Comparison of ENCODE assay signal across 8 cellular contexts in the genomic region with DNA sequence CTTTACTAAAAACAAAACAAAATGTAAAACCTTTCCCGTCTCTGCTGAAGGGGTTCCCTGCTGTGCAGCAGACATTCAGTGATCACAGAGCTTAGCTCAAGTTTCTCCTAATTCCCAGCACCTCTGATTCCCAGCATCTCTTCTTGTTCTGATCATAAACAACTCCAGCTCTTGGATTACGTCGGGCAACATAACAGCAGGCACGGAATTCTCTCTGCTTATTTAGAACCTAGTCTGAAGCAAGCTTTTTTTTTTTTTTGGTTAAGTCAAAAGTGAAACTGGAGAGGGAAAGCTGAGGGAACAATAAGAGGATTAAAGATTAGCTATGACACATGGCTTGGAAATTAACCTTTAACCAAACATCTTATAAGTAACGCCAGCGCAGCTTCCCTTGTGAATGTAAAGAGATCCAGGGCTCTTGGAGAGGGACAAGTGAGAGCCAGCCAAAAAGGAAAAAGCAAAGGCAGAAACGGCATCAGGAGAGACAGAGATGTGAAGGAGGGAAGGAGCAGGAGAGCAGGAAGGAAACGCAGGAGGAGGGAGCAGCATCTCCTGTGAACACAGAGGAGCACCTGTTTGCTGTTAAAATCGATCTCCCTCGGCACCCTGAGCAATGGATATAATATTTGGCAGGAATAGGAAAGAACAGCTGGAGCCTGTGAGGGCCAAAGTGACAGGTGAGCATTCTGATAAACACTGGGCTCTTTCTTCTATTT. TPM values are rescaled to one million over a fixed set of nuclear protein-coding genes. Genes with fewer than 3 reads are reported as not detected.
DNase-seq lines count a peak whose midpoint lies in the region; FAIRE-seq and TF ChIP-seq lines count a peak whose summit lies in the region.

A gene with protein sequence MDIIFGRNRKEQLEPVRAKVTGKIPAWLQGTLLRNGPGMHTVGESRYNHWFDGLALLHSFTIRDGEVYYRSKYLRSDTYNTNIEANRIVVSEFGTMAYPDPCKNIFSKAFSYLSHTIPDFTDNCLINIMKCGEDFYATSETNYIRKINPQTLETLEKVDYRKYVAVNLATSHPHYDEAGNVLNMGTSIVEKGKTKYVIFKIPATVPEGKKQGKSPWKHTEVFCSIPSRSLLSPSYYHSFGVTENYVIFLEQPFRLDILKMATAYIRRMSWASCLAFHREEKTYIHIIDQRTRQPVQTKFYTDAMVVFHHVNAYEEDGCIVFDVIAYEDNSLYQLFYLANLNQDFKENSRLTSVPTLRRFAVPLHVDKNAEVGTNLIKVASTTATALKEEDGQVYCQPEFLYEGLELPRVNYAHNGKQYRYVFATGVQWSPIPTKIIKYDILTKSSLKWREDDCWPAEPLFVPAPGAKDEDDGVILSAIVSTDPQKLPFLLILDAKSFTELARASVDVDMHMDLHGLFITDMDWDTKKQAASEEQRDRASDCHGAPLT (plus strand): TSS at position 394 of the 716 bp plus-strand sequence. CDS start 220 bp downstream, at position 614.

- CTCF ChIA-PET in mammary epithelial cell (lab: Charles Lee; ENCODE audit: low non-redundant PET), result no interaction called here

- H3K4me1 ChIP-seq in MM.1S (ENCODE audit: low read length) (no peaks in the 10 kb centered on the region), mammary epithelial cell (ENCODE audit: insufficient read depth, low read length) (peaks cover 7% of the 10 kb centered on the region), liver (ENCODE audit: control insufficient read depth in 4 of 4, insufficient read depth in 4 of 4, low read length in 3 of 4) (peaks cover 3 to 18% (median 10%) of the 10 kb centered on the region in 4 donors), urinary bladder (ENCODE audit: insufficient read depth) (no peaks in the 10 kb centered on the region)

- H3K27me3 Mint-ChIP-seq in activated T-helper 2 cell treated with anti-CD3 and anti-CD28 coated beads, Interferon-gamma antibody, Interleukin-2, Interleukin-4, amounts not matched to agents 10 μg/mL and 5 μg/mL and 100 μg/mL, durations not matched to agents 14 hours and 24 hours and 36 hours (ENCODE audit: low read depth), result peaks cover 5% of the 10 kb centered on the region

- H3K4me1 Mint-ChIP-seq in activated T-helper 2 cell treated with anti-CD3 and anti-CD28 coated beads, Interferon-gamma antibody, Interleukin-2, Interleukin-4, amounts not matched to agents 10 μg/mL and 5 μg/mL and 100 μg/mL, durations not matched to agents 14 hours and 24 hours and 36 hours (ENCODE audit: low read depth), result peaks cover 6% of the 10 kb centered on the region

- no peaks in the 10 kb centered on the region for H3K36me3 Mint-ChIP-seq in activated T-helper 2 cell treated with anti-CD3 and anti-CD28 coated beads, Interferon-gamma antibody, Interleukin-2, Interleukin-4, amounts not matched to agents 10 μg/mL and 5 μg/mL and 100 μg/mL, durations not matched to agents 14 hours and 24 hours and 36 hours (ENCODE audit: low read depth)

- 7% methylated on average over 10 of the region's 10 CpGs for WGBS in mammary epithelial cell (ENCODE audit: low coverage, missing lambda C conversion rate)
- WGBS in liver, result 6% methylated on average over 10 of the region's 10 CpGs
- WGBS in urinary bladder, result 9% methylated on average over 10 of the region's 10 CpGs

- intact Hi-C loops in mammary epithelial cell (cut with micrococcal nuclease), result no loop called here
- intact Hi-C loops in activated T-helper 2 cell treated with anti-CD3 and anti-CD28 coated beads, Interferon-gamma antibody, Interleukin-2, Interleukin-4, amounts not matched to agents 10 μg/mL and 5 μg/mL and 100 μg/mL, durations not matched to agents 14 hours and 24 hours and 36 hours (cut with micrococcal nuclease), result no loop called here

- no peak within 1 kb of the TSS for H3K27ac Mint-ChIP-seq in activated T-helper 2 cell treated with anti-CD3 and anti-CD28 coated beads, Interferon-gamma antibody, Interleukin-2, Interleukin-4, amounts not matched to agents 10 μg/mL and 5 μg/mL and 100 μg/mL, durations not matched to agents 14 hours and 24 hours and 36 hours

- no peaks in the 10 kb centered on the region for H3F3A ChIP-seq in MM.1S (ENCODE audit: insufficient read depth, low read length)

- no peak for TF ChIP-seq CTCF in MM.1S (IDR thresholded peaks at IDR 0.05; ENCODE audit: low read length)
- TF ChIP-seq CTCF in mammary epithelial cell (conservative IDR thresholded peaks at IDR 0.05 in 1 of 2, IDR thresholded peaks at IDR 0.05 in 1 of 2; ENCODE audit: extremely low read depth in 1 of 2, insufficient read depth in 1 of 2, low read depth in 1 of 2, low read length in 2 of 2), result no peak
- TF ChIP-seq CTCF in liver (IDR thresholded peaks at IDR 0.05; ENCODE audit: low read depth, low read length, missing input control), result no peak

- H3K9me2 ChIP-seq in MM.1S (replicated peaks; ENCODE audit: insufficient read depth, low read length), result no peaks in the 10 kb centered on the region

- H2AFZ ChIP-seq in MM.1S (ENCODE audit: low read length) (no peak within 1 kb of the TSS), mammary epithelial cell (ENCODE audit: low read depth, low read length) (peak within 1 kb of the TSS; percentile 79)

- no TSS peak for BruUV-seq in mammary epithelial cell (replicated peaks; lab: Mats Ljungman, UMichigan)

- H3K36me3 ChIP-seq in MM.1S (replicated peaks; ENCODE audit: insufficient read depth, low read length), result no peaks in the 10 kb centered on the region
- H3K36me3 ChIP-seq in mammary epithelial cell (ENCODE audit: insufficient read depth, low read length), result no peaks in the 10 kb centered on the region
- H3K36me3 ChIP-seq in liver (ENCODE audit: control insufficient read depth in 4 of 4, insufficient read depth in 3 of 4, low read depth in 1 of 4, low read length in 3 of 4), result no peaks in the 10 kb centered on the region
- no peaks in the 10 kb centered on the region for H3K36me3 ChIP-seq in urinary bladder (ENCODE audit: insufficient read depth)

- no peak within 1 kb of the TSS for H3K4me3 ChIP-seq in MM.1S (ENCODE audit: low read length)
- H3K4me3 ChIP-seq in mammary epithelial cell (replicated peaks in 1 of 3; ENCODE audit: insufficient read depth in 1 of 3, low read depth in 2 of 3, low read length in 3 of 3), result peak within 1 kb of the TSS; percentile 19 to 41 (median 38)
- H3K4me3 ChIP-seq in liver (ENCODE audit: low read depth in 1 of 3, low read length in 3 of 3), result peak within 1 kb of the TSS in 2 of 3 donors; percentile 37 to 59
- peak within 1 kb of the TSS; percentile 34 for H3K4me3 ChIP-seq in urinary bladder (ENCODE audit: low read depth, low read length)

- H3K9me3 ChIP-seq in MM.1S (replicated peaks; ENCODE audit: insufficient read depth, low read length) (no peaks in the 10 kb centered on the region), mammary epithelial cell (replicated peaks; ENCODE audit: insufficient read depth, low read length) (no peaks in the 10 kb centered on the region), liver (ENCODE audit: control insufficient read depth in 4 of 4, low read length in 3 of 4) (no peaks in the 10 kb centered on the region)

- peak; percentile 45 for FAIRE-seq in GM18507 (lab: Jason Lieb, UNC)

- H3K79me2 ChIP-seq in MM.1S (ENCODE audit: low read length) (no peaks in the 10 kb centered on the region), mammary epithelial cell (ENCODE audit: insufficient read depth, low read length) (no peaks in the 10 kb centered on the region)

- H3K4me2 ChIP-seq in MM.1S (ENCODE audit: low read depth, low read length), result peak within 1 kb of the TSS; percentile 9; the same call in 1 of the 2 replicates
- peak within 1 kb of the TSS; percentile 60 for H3K4me2 ChIP-seq in mammary epithelial cell (ENCODE audit: insufficient read depth, low read depth, low read length)

- TF ChIP-seq RAD21 in liver (IDR thresholded peaks at IDR 0.05), result no peak

- dilution Hi-C loops in mammary epithelial cell (cut with HindIII; ENCODE audit: low sequenced_read_pairs), result no loop called here

- H3K9ac ChIP-seq in MM.1S (ENCODE audit: low read length) (no peak within 1 kb of the TSS), mammary epithelial cell (ENCODE audit: insufficient read depth, low read length) (no peak within 1 kb of the TSS), liver (ENCODE audit: low read depth in 1 of 2, low read length in 2 of 2) (peak within 1 kb of the TSS; percentile 14 to 39)

- H3K27ac ChIP-seq in MM.1S (ENCODE audit: low read length) (no peak within 1 kb of the TSS), mammary epithelial cell (ENCODE audit: insufficient read depth, low read depth, low read length) (no peak within 1 kb of the TSS), liver (ENCODE audit: low read depth in 1 of 2, low read length in 2 of 2) (peak within 1 kb of the TSS; percentile 66 to 79), urinary bladder (ENCODE audit: low read depth) (peak within 1 kb of the TSS; percentile 72)

- no peaks in the 10 kb centered on the region for H3K27me3 ChIP-seq in MM.1S (replicated peaks; ENCODE audit: insufficient read depth, low read length)
- no peaks in the 10 kb centered on the region for H3K27me3 ChIP-seq in mammary epithelial cell (ENCODE audit: insufficient read depth, low read length)
- no peaks in the 10 kb centered on the region for H3K27me3 ChIP-seq in liver (ENCODE audit: control insufficient read depth in 4 of 4, insufficient read depth in 4 of 4, low read length in 3 of 4)

- DNase-seq in GM18507 (ENCODE audit: extremely low spot score, insufficient read length, low read depth), result no peak
- DNase-seq in MM.1S, result no peak
- peak; percentile 60 for DNase-seq in mammary epithelial cell
- no peak for DNase-seq in activated CD8-positive, alpha-beta memory T cell treated with anti-CD3 and anti-CD28 coated beads, Interleukin-2, amount 50 U/mL, for 4 hours
- DNase-seq in NCI-H2081 treated with DMSO at 0.1 percent for 48 hours (lab: John Stamatoyannopoulos, UW), result no peak
- DNase-seq in activated T-helper 2 cell treated with anti-CD3 and anti-CD28 coated beads, Interferon-gamma antibody, Interleukin-2, Interleukin-4, amounts not matched to agents 10 μg/mL and 5 μg/mL and 100 μg/mL, durations not matched to agents 14 hours and 24 hours and 36 hours (ENCODE audit: low spot score), result no peak

- H4K20me1 ChIP-seq in MM.1S (ENCODE audit: insufficient read depth, low read length), result no peaks in the 10 kb centered on the region
- no peaks in the 10 kb centered on the region for H4K20me1 ChIP-seq in mammary epithelial cell (ENCODE audit: insufficient read depth, low read length)

- H3K9me3 Mint-ChIP-seq in activated T-helper 2 cell treated with anti-CD3 and anti-CD28 coated beads, Interferon-gamma antibody, Interleukin-2, Interleukin-4, amounts not matched to agents 10 μg/mL and 5 μg/mL and 100 μg/mL, durations not matched to agents 14 hours and 24 hours and 36 hours, result no peaks in the 10 kb centered on the region

- no peak within 1 kb of the TSS for H3K4me3 Mint-ChIP-seq in activated T-helper 2 cell treated with anti-CD3 and anti-CD28 coated beads, Interferon-gamma antibody, Interleukin-2, Interleukin-4, amounts not matched to agents 10 μg/mL and 5 μg/mL and 100 μg/mL, durations not matched to agents 14 hours and 24 hours and 36 hours (ENCODE audit: low read depth)

- in situ Hi-C loops in mammary epithelial cell (cut with MboI; ENCODE audit: low sequenced_read_pairs in 2 of 2), result no loop called here

RNA-seq across cellular contexts. Expression of the gene that starts here (rescaled TPM):
- total RNA-seq in mammary epithelial cell (not detected), liver (under 1 TPM; 0.23 to 0.50 TPM), urinary bladder (0.11 TPM)
- polyA plus RNA-seq in mammary epithelial cell (not detected), liver (under 1 TPM; 0.11 to 0.35 TPM), urinary bladder (0.25 TPM)
- polyA minus RNA-seq in mammary epithelial cell, result 0.36 TPM
- not detected in 2 replicates for total RNA-seq in activated T-helper 2 cell treated with anti-CD3 and anti-CD28 coated beads, Interferon-gamma antibody, Interleukin-2, Interleukin-4, amounts not matched to agents 10 μg/mL and 5 μg/mL and 100 μg/mL, durations not matched to agents 14 hours and 24 hours and 36 hours

Comparison
In these comparisons a context has a peak if more than half of its experiments do, and no peak if none do; other contexts are left out.
1. Peak in DNase-seq, H3K4me3 ChIP-seq and H3K4me2 ChIP-seq in mammary epithelial cell; RNA of the gene not detected or under 1 TPM.
2. H3K27ac ChIP-seq: peak in liver (2 of 2) and urinary bladder (single experiment); none in MM.1S (single experiment) and mammary epithelial cell (single experiment).
3. H3K9ac ChIP-seq: peak in liver (2 of 2); none in MM.1S (single experiment) and mammary epithelial cell (single experiment).